In genomic region chr17:77254961-77255741, GRCh38 we compare ENCODE assay signal across 8 cellular contexts.
DNase-seq lines count a peak whose midpoint lies in the region; ATAC-seq and TF ChIP-seq lines count a peak whose summit lies in the region.

No MANE protein-coding gene starts in this region.

- H3K9me3 ChIP-seq in osteoblast (ENCODE audit: low read depth, low read length): no peaks in the 10 kb centered on the region
- no peaks in the 10 kb centered on the region for H3K9me3 ChIP-seq in gastroesophageal sphincter

- no CpG with 5 or more reads among the region's 24 CpGs for WGBS in gastroesophageal sphincter (ENCODE audit: low coverage in 1 of 2), 2 donors

- H3K36me3 ChIP-seq in osteoblast (ENCODE audit: insufficient read depth, low read length) (no peaks in the 10 kb centered on the region), gastroesophageal sphincter (no peaks in the 10 kb centered on the region)

- H3K4me2 ChIP-seq in osteoblast (ENCODE audit: insufficient read depth, low read length): peak overlapping the region; percentile 50

- H3K27me3 ChIP-seq in osteoblast (ENCODE audit: insufficient read depth, low read length) (no peaks in the 10 kb centered on the region), gastroesophageal sphincter (peaks cover 4% of the 10 kb centered on the region)

- no peak for TF ChIP-seq CTCF in osteoblast (IDR thresholded peaks at IDR 0.05; ENCODE audit: extremely low read depth, low read depth, low read length)
- no peak for TF ChIP-seq CTCF in gastroesophageal sphincter (IDR thresholded peaks at IDR 0.05)

- H3K79me2 ChIP-seq in osteoblast (ENCODE audit: insufficient read depth, low read length): no peaks in the 10 kb centered on the region

- TF ChIP-seq EP300 in gastroesophageal sphincter (IDR thresholded peaks at IDR 0.05): no peak

- ATAC-seq in GM19397 (IDR thresholded peaks at IDR 0.05; ENCODE audit: unreplicated experiment) (no peak), gastroesophageal sphincter (no peak), GM18867 (IDR thresholded peaks at IDR 0.05; ENCODE audit: unreplicated experiment) (no peak)

- peak overlapping the region; percentile 78 for H3K27ac ChIP-seq in osteoblast (ENCODE audit: low read depth, low read length)
- peak overlapping the region in 2 of 4 donors; percentile 3 to 24 for H3K27ac ChIP-seq in gastroesophageal sphincter

- DNase-seq in EL (peak; percentile 98), NCI-H460 (ENCODE audit: extremely low read depth, low read depth) (peak; percentile 18), epidermal melanocyte (ENCODE audit: insufficient read length, low spot score) (peak; percentile 97), osteoblast (ENCODE audit: insufficient read length, low spot score, missing footprints) (peak; percentile 98), NCI-H524 treated with DMSO at 0.1 percent for 48 hours (lab: John Stamatoyannopoulos, UW) (no peak)

- H3K4me1 ChIP-seq in osteoblast (ENCODE audit: insufficient read depth, low read length) (peaks cover 29% of the 10 kb centered on the region), gastroesophageal sphincter (peaks cover 0 to 17% (median 0%) of the 10 kb centered on the region in 3 donors)

- no peak overlapping the region for H3K4me3 ChIP-seq in osteoblast (ENCODE audit: insufficient read depth, low read length)
- H3K4me3 ChIP-seq in gastroesophageal sphincter: no peak overlapping the region

- no peak for TF ChIP-seq POLR2A in gastroesophageal sphincter (IDR thresholded peaks at IDR 0.05)

- no peaks in the 10 kb centered on the region for H4K20me1 ChIP-seq in osteoblast (ENCODE audit: insufficient read depth, low read length)

- H2AFZ ChIP-seq in osteoblast (ENCODE audit: low read length): no peak overlapping the region
